ENCODE assay signal across 17 cellular contexts in genomic region chr12:53602176-53602942, GRCh38. TPM values are rescaled to one million over a fixed set of nuclear protein-coding genes. Genes with fewer than 3 reads are reported as not detected.
A peak's percentile ranks its signal among the peaks of the same experiment; 100 is the strongest.
DNase-seq lines count a peak whose midpoint lies in the region; ATAC-seq and TF ChIP-seq lines count a peak whose summit lies in the region.
"Had no signal": no experiment of that assay in that cellular context is flagged by ENCODE, and none has a peak within 500 bp of the region (broad histone marks: within the 10 kb centered on the region; RNA-seq: fewer than 3 reads in every experiment).

No MANE protein-coding gene starts in this region.

- no peaks in the 10 kb centered on the region for H3K27me3 ChIP-seq in endocrine pancreas (ENCODE audit: control insufficient read depth, insufficient read depth, low read length)
- no peaks in the 10 kb centered on the region for H3K27me3 ChIP-seq in neutrophil
- H3K27me3 ChIP-seq in PC-3 (ENCODE audit: low read length), result no peaks in the 10 kb centered on the region
- H3K27me3 ChIP-seq: colonic mucosa, heart right ventricle had no signal

- H3K4me3 Mint-ChIP-seq in CD14-positive monocyte, result peak overlapping the region; percentile 82 to 92
- H3K4me3 Mint-ChIP-seq: activated CD4-positive, alpha-beta T cell treated with anti-CD3 and anti-CD28 coated beads, Interleukin-2, amount 10 ng/mL, durations not matched to agents 7 days and 5 days; activated T-cell treated with anti-CD3 and anti-CD28 coated beads, Interleukin-2, amount 50 U/mL, for 72 hours had no signal

- peak overlapping the region in 4 of 7 donors; percentile 1 to 87 (median 47) for H3K27ac Mint-ChIP-seq in CD14-positive monocyte
- H3K27ac Mint-ChIP-seq: activated CD4-positive, alpha-beta T cell treated with anti-CD3 and anti-CD28 coated beads, Interleukin-2, amount 10 ng/mL, durations not matched to agents 7 days and 5 days; activated T-cell treated with anti-CD3 and anti-CD28 coated beads, Interleukin-2, amount 50 U/mL, for 72 hours had no signal

- CTCF ChIA-PET in PC-3 (lab: Charles Lee), result no interaction called here

- no peak overlapping the region for H3K4me2 ChIP-seq in PC-3 (ENCODE audit: low read length)

- no peaks in the 10 kb centered on the region for H3K9me3 Mint-ChIP-seq in CD14-positive monocyte
- H3K9me3 Mint-ChIP-seq: activated CD4-positive, alpha-beta T cell treated with anti-CD3 and anti-CD28 coated beads, Interleukin-2, amount 10 ng/mL, durations not matched to agents 7 days and 5 days; activated T-cell treated with anti-CD3 and anti-CD28 coated beads, Interleukin-2, amount 50 U/mL, for 72 hours had no signal

- H3K27me3 Mint-ChIP-seq in CD14-positive monocyte (ENCODE audit: low read depth in 3 of 3), result no peaks in the 10 kb centered on the region
- H3K27me3 Mint-ChIP-seq: activated CD4-positive, alpha-beta T cell treated with anti-CD3 and anti-CD28 coated beads, Interleukin-2, amount 10 ng/mL, durations not matched to agents 7 days and 5 days had no signal

- H3K4me3 ChIP-seq in endocrine pancreas (ENCODE audit: control insufficient read depth, insufficient read depth, low read length) (peak overlapping the region; percentile 83), neutrophil (ENCODE audit: low read depth in 1 of 2, low read length in 1 of 2) (no peak overlapping the region), PC-3 (ENCODE audit: low read length) (no peak overlapping the region)
- H3K4me3 ChIP-seq: colonic mucosa had no signal

- H2AFZ ChIP-seq in PC-3 (ENCODE audit: low read length), result no peak overlapping the region

- H3K27ac ChIP-seq in neutrophil (peak overlapping the region; percentile 1), PC-3 (ENCODE audit: low read length) (no peak overlapping the region)

- H3K36me3 Mint-ChIP-seq in CD14-positive monocyte, result peaks cover 25 to 27% of the 10 kb centered on the region in 2 donors

- TF ChIP-seq CTCF in CD14-positive monocyte (IDR thresholded peaks at IDR 0.05) (no peak), neutrophil (IDR thresholded peaks at IDR 0.05) (no peak), PC-3 (conservative IDR thresholded peaks at IDR 0.05; ENCODE audit: low read depth, low read length) (no peak)

- intact Hi-C loops in CD14-positive monocyte (cut with micrococcal nuclease), result loop anchor here in 1 of 2 donors (5.0 kb wide), 1 partner anchor 75 kb away; the partner anchor contains the start of gene ATP5MC2
- intact Hi-C loops in PC-3 (cut with micrococcal nuclease), result no loop called here
- intact Hi-C loops in left colon (cut with DNase I, micrococcal nuclease), result no loop called here

- no peaks in the 10 kb centered on the region for H4K20me1 ChIP-seq in PC-3 (ENCODE audit: low read length)

- no peaks in the 10 kb centered on the region for H3F3A ChIP-seq in PC-3 (ENCODE audit: low read length, unreplicated experiment)

- H3K79me2 ChIP-seq in PC-3 (ENCODE audit: low read length), result peaks cover 5% of the 10 kb centered on the region; the same call in 1 of the 2 replicates

- H3K9ac ChIP-seq in endocrine pancreas (ENCODE audit: control insufficient read depth, insufficient read depth, low read length) (no peak overlapping the region), PC-3 (ENCODE audit: low read length) (no peak overlapping the region)

- DNase-seq in CD14-positive monocyte (ENCODE audit: low spot score) (no peak), NAMALWA (ENCODE audit: low spot score) (peak; percentile 38), PC-3 (no peak), left colon (no peak), activated gamma-delta T cell treated with Interleukin-2 at 50 U/mL for 16 hours (no peak)
- DNase-seq: activated CD4-positive, alpha-beta T cell treated with anti-CD3 and anti-CD28 coated beads, Interleukin-2, amount 10 ng/mL, durations not matched to agents 7 days and 5 days; activated T-cell treated with anti-CD3 and anti-CD28 coated beads, Interleukin-2, amount 50 U/mL, for 72 hours; colonic mucosa; heart right ventricle; IMR-90; NCI-H1048; NK-92 treated with Interleukin-12 subunit alpha and Interleukin-12 subunit beta, amount 100 ng/mL, for 24 hours; SHP77 treated with DMSO at 0.1 percent for 48 hours; trophoblast cell had no signal

- peaks cover 41% of the 10 kb centered on the region for H3K4me1 Mint-ChIP-seq in CD14-positive monocyte

- no TSS peak for BruUV-seq in PC-3 (replicated peaks; lab: Mats Ljungman, UMichigan)

- ATAC-seq in PC-3 (no peak), HG03439 (IDR thresholded peaks at IDR 0.05; ENCODE audit: unreplicated experiment) (no peak), left colon (no peak)
- ATAC-seq: activated T-cell treated with anti-CD3 and anti-CD28 coated beads, Interleukin-2, amount 50 U/mL, for 72 hours had no signal

- H3K9me3 ChIP-seq in endocrine pancreas (ENCODE audit: control insufficient read depth, low read length) (no peaks in the 10 kb centered on the region), neutrophil (no peaks in the 10 kb centered on the region), PC-3 (ENCODE audit: low read length) (no peaks in the 10 kb centered on the region)
- H3K9me3 ChIP-seq: colonic mucosa, heart right ventricle had no signal

- H3K9me2 ChIP-seq in PC-3 (replicated peaks; ENCODE audit: low read length), result no peaks in the 10 kb centered on the region

- H3K4me1 ChIP-seq in endocrine pancreas (ENCODE audit: control insufficient read depth, insufficient read depth, low read length), result peaks cover 28% of the 10 kb centered on the region
- H3K4me1 ChIP-seq in neutrophil (ENCODE audit: control insufficient read depth in 1 of 2, insufficient read depth in 1 of 2, low read depth in 1 of 2, low read length in 1 of 2), result peaks cover 11 to 23% of the 10 kb centered on the region in 2 experiments
- H3K4me1 ChIP-seq in PC-3 (ENCODE audit: insufficient read depth, low read length), result no peaks in the 10 kb centered on the region
- H3K4me1 ChIP-seq: colonic mucosa had no signal

- POLR2A ChIA-PET in PC-3 (lab: Charles Lee; ENCODE audit: unreplicated experiment), result no interaction called here

- no peaks in the 10 kb centered on the region for H3K36me3 ChIP-seq in endocrine pancreas (ENCODE audit: control insufficient read depth, insufficient read depth, low read length)
- peaks cover 9% of the 10 kb centered on the region for H3K36me3 ChIP-seq in neutrophil
- H3K36me3 ChIP-seq in PC-3 (ENCODE audit: low read depth, low read length), result no peaks in the 10 kb centered on the region; the same call in none of the 2 replicates
- H3K36me3 ChIP-seq: colonic mucosa had no signal

RNA-seq across cellular contexts. Expression of gene ATF7, which starts 23.8 kb away (rescaled TPM):
- 10 to 100 TPM; 21.7 to 24.4 TPM for polyA plus RNA-seq in CD14-positive monocyte
- 7.9 and 14.2 TPM in 2 replicates for total RNA-seq in PC-3 (2014; rRNA removed)
- total RNA-seq in left colon, result 10 to 100 TPM; 38.3 to 39.2 TPM
